ENCODE assay signal across 22 cellular contexts in genomic region chr12:31479516-31480210, GRCh38.
A peak's percentile ranks its signal among the peaks of the same experiment; 100 is the strongest.
DNase-seq lines count a peak whose midpoint lies in the region; ATAC-seq, FAIRE-seq and TF ChIP-seq lines count a peak whose summit lies in the region.
"Had no signal": no experiment of that assay in that cellular context is flagged by ENCODE, and none has a peak within 500 bp of the region (broad histone marks: within the 10 kb centered on the region; RNA-seq: fewer than 3 reads in every experiment).

No MANE protein-coding gene starts in this region.

- H4K20me1 ChIP-seq in hepatocyte (ENCODE audit: insufficient read depth, poor library complexity, severe bottlenecking), result no peaks in the 10 kb centered on the region

- no peaks in the 10 kb centered on the region for H3K27me3 ChIP-seq in hepatocyte
- H3K27me3 ChIP-seq: body of pancreas, neural progenitor cell had no signal

- no peak overlapping the region for H3K4me3 ChIP-seq in hepatocyte
- H3K4me3 ChIP-seq: body of pancreas, neural progenitor cell had no signal

- no peak for TF ChIP-seq CTCF in hepatocyte (IDR thresholded peaks at IDR 0.05; ENCODE audit: poor library complexity)

- H3K36me3 Mint-ChIP-seq in memory B cell (peaks cover 39% of the 10 kb centered on the region), immature natural killer cell (no peaks in the 10 kb centered on the region)
- H3K36me3 Mint-ChIP-seq: CD8-positive, alpha-beta T cell had no signal

- DNase-seq in GM12892 (ENCODE audit: insufficient read length) (no peak), NAMALWA (ENCODE audit: low spot score) (peak; percentile 8), memory B cell (ENCODE audit: low spot score in 2 of 2) (no peak), immature natural killer cell (no peak), hepatocyte (ENCODE audit: low spot score) (no peak), NCI-H1092 treated with DMSO at 0.1 percent for 48 hours (lab: John Stamatoyannopoulos, UW) (no peak)
- DNase-seq: activated CD4-positive, alpha-beta T cell treated with anti-CD3 and anti-CD28 coated beads, Interleukin-2, amount 50 U/mL, for 1 hour; activated CD8-positive, alpha-beta memory T cell treated with anti-CD3 and anti-CD28 coated beads, Interleukin-2, amount 50 U/mL, for 4 hours; activated effector memory CD4-positive, alpha-beta T cell treated with anti-CD3 and anti-CD28 coated beads, Interleukin-2, amount 50 U/mL, for 16 hours; activated naive CD8-positive, alpha-beta T cell treated with anti-CD3 and anti-CD28 coated beads, Interleukin-2, amount 50 U/mL, for 24 hours; body of pancreas; CD8-positive, alpha-beta T cell; GF-D8; glutamatergic neuron; NCI-H510A; OCI-M1; SHP77 treated with DMSO at 0.1 percent for 48 hours; stimulated activated naive CD4-positive, alpha-beta T cell; T-helper 1 cell had no signal

- H3K4me3 Mint-ChIP-seq in memory B cell (no peak overlapping the region), immature natural killer cell (no peak overlapping the region)
- H3K4me3 Mint-ChIP-seq: activated naive CD8-positive, alpha-beta T cell treated with anti-CD3 and anti-CD28 coated beads, Interleukin-2, amount 50 U/mL, for 24 hours; CD8-positive, alpha-beta T cell; neural progenitor cell had no signal

- H3K27me3 Mint-ChIP-seq in memory B cell, result no peaks in the 10 kb centered on the region
- H3K27me3 Mint-ChIP-seq in immature natural killer cell (ENCODE audit: low read depth in 3 of 3), result peaks cover 2 to 4% (median 2%) of the 10 kb centered on the region in 3 donors

- peaks cover 2% of the 10 kb centered on the region for H3K79me2 ChIP-seq in hepatocyte

- ATAC-seq in GM21360 (IDR thresholded peaks at IDR 0.05; ENCODE audit: unreplicated experiment), result peak; percentile 40
- peak; percentile 62 for ATAC-seq in memory B cell (ENCODE audit: low read depth)
- ATAC-seq: activated naive CD8-positive, alpha-beta T cell treated with anti-CD3 and anti-CD28 coated beads, Interleukin-2, amount 50 U/mL, for 24 hours; body of pancreas; CD8-positive, alpha-beta T cell had no signal

- H3K9me3 Mint-ChIP-seq in memory B cell, result peaks cover 3% of the 10 kb centered on the region
- H3K9me3 Mint-ChIP-seq in immature natural killer cell, result no peaks in the 10 kb centered on the region
- H3K9me3 Mint-ChIP-seq: activated naive CD8-positive, alpha-beta T cell treated with anti-CD3 and anti-CD28 coated beads, Interleukin-2, amount 50 U/mL, for 24 hours; CD8-positive, alpha-beta T cell; neural progenitor cell had no signal

- FAIRE-seq in GM12892 (lab: Jason Lieb, UNC), result peak; percentile 88
- FAIRE-seq: colon had no signal

- no peaks in the 10 kb centered on the region for H3K9me2 ChIP-seq in hepatocyte (replicated peaks; ENCODE audit: insufficient read depth)

- H3K36me3 ChIP-seq in hepatocyte (replicated peaks; ENCODE audit: insufficient read depth, low read depth), result no peaks in the 10 kb centered on the region
- H3K36me3 ChIP-seq: neural progenitor cell had no signal

- no peak overlapping the region for H3K4me2 ChIP-seq in hepatocyte
- H3K4me2 ChIP-seq: neural progenitor cell had no signal

- H3K27ac Mint-ChIP-seq in memory B cell, result peak overlapping the region; percentile 79
- H3K27ac Mint-ChIP-seq in immature natural killer cell, result no peak overlapping the region
- H3K27ac Mint-ChIP-seq: activated naive CD8-positive, alpha-beta T cell treated with anti-CD3 and anti-CD28 coated beads, Interleukin-2, amount 50 U/mL, for 24 hours; CD8-positive, alpha-beta T cell; neural progenitor cell had no signal

- peaks cover 10% of the 10 kb centered on the region for H3K4me1 ChIP-seq in hepatocyte (ENCODE audit: insufficient read depth)

- 92% methylated on average over 5 of the region's 5 CpGs for WGBS in hepatocyte (ENCODE audit: low lambda C conversion rate, missing lambda C conversion rate)

- H2AFZ ChIP-seq in hepatocyte, result no peak overlapping the region
- H2AFZ ChIP-seq: neural progenitor cell had no signal

- no peaks in the 10 kb centered on the region for H3K9me3 ChIP-seq in hepatocyte (ENCODE audit: low read depth)
- H3K9me3 ChIP-seq: body of pancreas had no signal

- H3K4me1 Mint-ChIP-seq in memory B cell, result peaks cover 38% of the 10 kb centered on the region
- H3K4me1 Mint-ChIP-seq in immature natural killer cell, result no peaks in the 10 kb centered on the region

- no peak for TF ChIP-seq POLR2A in GM12892 (IDR thresholded peaks at IDR 0.05; ENCODE audit: low read depth, low read length)

- no peak overlapping the region for H3K27ac ChIP-seq in hepatocyte
- H3K27ac ChIP-seq: body of pancreas, neural progenitor cell had no signal
